Comparison of ENCODE assay signal across 18 cellular contexts in the genomic region with DNA sequence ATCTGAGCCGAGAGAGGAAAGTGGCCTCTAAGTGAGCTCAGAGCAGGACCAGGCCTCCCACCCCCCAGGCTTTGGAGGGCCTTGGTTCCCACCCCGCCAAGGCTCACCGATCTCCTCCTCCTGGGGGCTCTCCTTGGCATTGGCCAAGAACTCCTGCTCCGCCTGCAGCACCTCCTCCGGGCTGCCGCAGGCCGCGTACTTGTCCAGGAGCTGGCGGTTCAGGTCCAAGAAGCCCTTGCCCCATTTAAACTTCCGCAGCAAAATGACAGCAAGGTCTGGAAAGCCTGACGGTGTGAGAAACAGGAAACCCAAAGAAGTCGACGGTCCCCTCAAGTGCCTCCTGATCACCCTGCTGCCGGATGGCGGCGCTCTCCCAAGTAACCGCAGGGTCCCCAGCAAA. TPM values are rescaled to one million over a fixed set of nuclear protein-coding genes. Genes with fewer than 3 reads are reported as not detected.
DNase-seq lines count a peak whose midpoint lies in the region; ATAC-seq and TF ChIP-seq lines count a peak whose summit lies in the region.
"Had no signal": no experiment of that assay in that cellular context is flagged by ENCODE, and none has a peak within 500 bp of the region (broad histone marks: within the 10 kb centered on the region; RNA-seq: fewer than 3 reads in every experiment).

No MANE protein-coding gene starts in this region.

- no peaks in the 10 kb centered on the region for H3K9me3 Mint-ChIP-seq in CD8-positive, alpha-beta memory T cell
- no peaks in the 10 kb centered on the region for H3K9me3 Mint-ChIP-seq in HFFc6
- no peaks in the 10 kb centered on the region for H3K9me3 Mint-ChIP-seq in activated naive CD4-positive, alpha-beta T cell treated with anti-CD3 and anti-CD28 coated beads, Interleukin-2, amount 50 U/mL, for 72 hours
- H3K9me3 Mint-ChIP-seq in natural killer cell treated with Interleukin-12 subunit alpha and Interleukin-12 subunit beta and Interleukin-15 and Interleukin-18, amount 100 ng/mL, for 72 hours: no peaks in the 10 kb centered on the region

- H3K4me1 ChIP-seq in CD8-positive, alpha-beta memory T cell (ENCODE audit: insufficient read depth, low read length): peaks cover 26% of the 10 kb centered on the region
- peaks cover 15% of the 10 kb centered on the region for H3K4me1 ChIP-seq in osteoblast (ENCODE audit: insufficient read depth, low read length)

- ATAC-seq in activated naive CD4-positive, alpha-beta T cell treated with anti-CD3 and anti-CD28 coated beads, Interleukin-2, amount 50 U/mL, for 72 hours: no peak
- ATAC-seq in natural killer cell treated with Interleukin-12 subunit alpha and Interleukin-12 subunit beta and Interleukin-15 and Interleukin-18, amount 100 ng/mL, for 72 hours: no peak
- no peak for ATAC-seq in HG03095 (IDR thresholded peaks at IDR 0.05; ENCODE audit: unreplicated experiment)
- ATAC-seq: heart left ventricle, left colon, sciatic nerve had no signal

- no peak for DNase-seq in CD8-positive, alpha-beta memory T cell
- DNase-seq in HFFc6 (no peak), osteoblast (ENCODE audit: insufficient read length, low spot score, missing footprints) (no peak)
- no peak for DNase-seq in activated naive CD4-positive, alpha-beta T cell treated with anti-CD3 and anti-CD28 coated beads, Interleukin-2, amount 50 U/mL, for 72 hours (ENCODE audit: low spot score in 2 of 2)
- DNase-seq in natural killer cell treated with Interleukin-12 subunit alpha and Interleukin-12 subunit beta and Interleukin-15 and Interleukin-18, amount 100 ng/mL, for 72 hours (ENCODE audit: low spot score): no peak
- DNase-seq in activated CD4-positive, CD25-positive, alpha-beta regulatory T cell treated with anti-CD3 and anti-CD28 coated beads, Interleukin-2, amount 50 U/mL, for 72 hours: no peak
- DNase-seq: activated CD4-positive, alpha-beta T cell treated with anti-CD3 and anti-CD28 coated beads for 1 hour; erythroblast; heart left ventricle; left colon; NCI-H1417; Peyer's patch; stimulated activated CD4-positive, alpha-beta T cell treated with anti-CD3 and anti-CD28 coated beads, Interleukin-4, amount 100 ng/mL, for 24 hours; stimulated activated naive CD4-positive, alpha-beta T cell; uterus had no signal

- no peaks in the 10 kb centered on the region for H3K9me3 ChIP-seq in CD8-positive, alpha-beta memory T cell (ENCODE audit: low read length)
- H3K9me3 ChIP-seq in osteoblast (ENCODE audit: low read depth, low read length): no peaks in the 10 kb centered on the region
- H3K9me3 ChIP-seq: heart left ventricle, Peyer's patch, uterus had no signal

- no peaks in the 10 kb centered on the region for H3K36me3 ChIP-seq in CD8-positive, alpha-beta memory T cell (ENCODE audit: insufficient read depth, low read length)
- peaks cover 20% of the 10 kb centered on the region for H3K36me3 ChIP-seq in osteoblast (ENCODE audit: insufficient read depth, low read length)
- H3K36me3 ChIP-seq: uterus had no signal

- POLR2A ChIA-PET in CD8-positive, alpha-beta memory T cell (lab: Charles Lee): no interaction called here

- TF ChIP-seq CTCF in HFFc6 (IDR thresholded peaks at IDR 0.05) (no peak), osteoblast (IDR thresholded peaks at IDR 0.05; ENCODE audit: extremely low read depth, low read depth, low read length) (no peak)

- H3K4me1 Mint-ChIP-seq in CD8-positive, alpha-beta memory T cell: peaks cover 25 to 44% (median 27%) of the 10 kb centered on the region in 3 donors
- H3K4me1 Mint-ChIP-seq in HFFc6 (ENCODE audit: low read depth): peaks cover 24% of the 10 kb centered on the region
- peaks cover 24% of the 10 kb centered on the region in 2 donors for H3K4me1 Mint-ChIP-seq in natural killer cell treated with Interleukin-12 subunit alpha and Interleukin-12 subunit beta and Interleukin-15 and Interleukin-18, amount 100 ng/mL, for 72 hours (ENCODE audit: low read depth in 2 of 2)

- no peaks in the 10 kb centered on the region for H3K27me3 ChIP-seq in CD8-positive, alpha-beta memory T cell (ENCODE audit: insufficient read depth, low read length, poor library complexity, severe bottlenecking)
- no peaks in the 10 kb centered on the region for H3K27me3 ChIP-seq in osteoblast (ENCODE audit: insufficient read depth, low read length)
- H3K27me3 ChIP-seq: heart left ventricle, Peyer's patch, uterus had no signal

- H3K36me3 Mint-ChIP-seq in CD8-positive, alpha-beta memory T cell: peaks cover 0 to 36% (median 0%) of the 10 kb centered on the region in 3 donors
- peaks cover 6% of the 10 kb centered on the region; the same call in 1 of the 2 replicates for H3K36me3 Mint-ChIP-seq in HFFc6 (ENCODE audit: low read depth)
- H3K36me3 Mint-ChIP-seq in activated naive CD4-positive, alpha-beta T cell treated with anti-CD3 and anti-CD28 coated beads, Interleukin-2, amount 50 U/mL, for 72 hours: no peaks in the 10 kb centered on the region
- H3K36me3 Mint-ChIP-seq in natural killer cell treated with Interleukin-12 subunit alpha and Interleukin-12 subunit beta and Interleukin-15 and Interleukin-18, amount 100 ng/mL, for 72 hours: no peaks in the 10 kb centered on the region

- CTCF ChIA-PET in CD8-positive, alpha-beta memory T cell (lab: Charles Lee): interaction anchor here (1.2 to 2.5 kb wide), 2 partner anchors 10 to 13 kb away, joined by 3 to 6 read pairs; no protein-coding TSS in a partner anchor

- H3K27me3 Mint-ChIP-seq in CD8-positive, alpha-beta memory T cell: peaks cover 0 to 6% of the 10 kb centered on the region in 2 donors
- peaks cover 3% of the 10 kb centered on the region for H3K27me3 Mint-ChIP-seq in HFFc6 (ENCODE audit: insufficient read depth)
- no peaks in the 10 kb centered on the region for H3K27me3 Mint-ChIP-seq in natural killer cell treated with Interleukin-12 subunit alpha and Interleukin-12 subunit beta and Interleukin-15 and Interleukin-18, amount 100 ng/mL, for 72 hours

- H2AFZ ChIP-seq in osteoblast (ENCODE audit: low read length): no peak overlapping the region

- peaks cover 51% of the 10 kb centered on the region for H3K79me2 ChIP-seq in osteoblast (ENCODE audit: insufficient read depth, low read length)

- H3K4me2 ChIP-seq in osteoblast (ENCODE audit: insufficient read depth, low read length): no peak overlapping the region

- peak overlapping the region; percentile 8 to 96 (median 81) for H3K4me3 Mint-ChIP-seq in CD8-positive, alpha-beta memory T cell
- peak overlapping the region; percentile 89 for H3K4me3 Mint-ChIP-seq in HFFc6
- H3K4me3 Mint-ChIP-seq in natural killer cell treated with Interleukin-12 subunit alpha and Interleukin-12 subunit beta and Interleukin-15 and Interleukin-18, amount 100 ng/mL, for 72 hours: peak overlapping the region; percentile 77

- H3K27ac ChIP-seq in CD8-positive, alpha-beta memory T cell (ENCODE audit: low read depth, low read length): no peak overlapping the region
- H3K27ac ChIP-seq in osteoblast (ENCODE audit: low read depth, low read length): no peak overlapping the region
- H3K27ac ChIP-seq: Peyer's patch, uterus had no signal

- H3K27ac Mint-ChIP-seq in CD8-positive, alpha-beta memory T cell: peak overlapping the region in 2 of 8 donors; percentile 11 to 89
- no peak overlapping the region for H3K27ac Mint-ChIP-seq in HFFc6
- H3K27ac Mint-ChIP-seq in activated naive CD4-positive, alpha-beta T cell treated with anti-CD3 and anti-CD28 coated beads, Interleukin-2, amount 50 U/mL, for 72 hours: peak overlapping the region; percentile 85 to 93
- H3K27ac Mint-ChIP-seq in natural killer cell treated with Interleukin-12 subunit alpha and Interleukin-12 subunit beta and Interleukin-15 and Interleukin-18, amount 100 ng/mL, for 72 hours: peak overlapping the region in 1 of 2 donors; percentile 54

- peaks cover 11% of the 10 kb centered on the region for H4K20me1 ChIP-seq in osteoblast (ENCODE audit: insufficient read depth, low read length)

- no peak overlapping the region for H3K4me3 ChIP-seq in CD8-positive, alpha-beta memory T cell (ENCODE audit: low read length)
- no peak overlapping the region for H3K4me3 ChIP-seq in osteoblast (ENCODE audit: insufficient read depth, low read length)

RNA-seq across cellular contexts. Expression of a gene that starts 1.7 kb away (rescaled TPM):
- total RNA-seq in CD8-positive, alpha-beta memory T cell: 100 to 1,000 TPM in 1 of 2 experiments, 10 to 100 TPM in 1; 91.8 to 102 TPM
- polyA plus RNA-seq in CD8-positive, alpha-beta memory T cell: 109 TPM
- total RNA-seq in HFFc6 (2021; fragmentation: NEBNext Ultra II Directional; extraction: Animal tissue kit (Norgen Biotek cat#: 25700)): 10 to 100 TPM; 73.7 to 84.6 (median 78.1) TPM
- total RNA-seq in activated naive CD4-positive, alpha-beta T cell treated with anti-CD3 and anti-CD28 coated beads, Interleukin-2, amount 50 U/mL, for 72 hours: 10 to 100 TPM; 34.4 to 50.8 TPM
- total RNA-seq in natural killer cell treated with Interleukin-12 subunit alpha and Interleukin-12 subunit beta and Interleukin-15 and Interleukin-18, amount 100 ng/mL, for 72 hours: 100 to 1,000 TPM in 1 of 2 donors, 10 to 100 TPM in 1; 57.4 to 108 TPM
- total RNA-seq in osteoblast: 53.6 and 57.8 TPM in 2 replicates

RNA-seq across cellular contexts. Expression of a gene that starts 1.8 kb away (rescaled TPM):
- total RNA-seq in CD8-positive, alpha-beta memory T cell: 10 to 100 TPM; 32.3 to 34.4 TPM
- 63.3 TPM for polyA plus RNA-seq in CD8-positive, alpha-beta memory T cell
- total RNA-seq in HFFc6 (2021; fragmentation: NEBNext Ultra II Directional; extraction: Animal tissue kit (Norgen Biotek cat#: 25700)): 10 to 100 TPM; 46.8 to 68.1 (median 52.6) TPM
- 10 to 100 TPM; 21.7 to 25.4 TPM for total RNA-seq in activated naive CD4-positive, alpha-beta T cell treated with anti-CD3 and anti-CD28 coated beads, Interleukin-2, amount 50 U/mL, for 72 hours
- 10 to 100 TPM; 36.1 to 38.9 TPM for total RNA-seq in natural killer cell treated with Interleukin-12 subunit alpha and Interleukin-12 subunit beta and Interleukin-15 and Interleukin-18, amount 100 ng/mL, for 72 hours
- 67.8 and 69.1 TPM in 2 replicates for total RNA-seq in osteoblast

RNA-seq across cellular contexts. Expression of a gene that starts 16.5 kb away (rescaled TPM):
- 1 to 10 TPM; 7.2 to 7.5 TPM for total RNA-seq in CD8-positive, alpha-beta memory T cell
- polyA plus RNA-seq in CD8-positive, alpha-beta memory T cell: 8.3 TPM
- under 1 TPM; 0.11 to 0.28 (median 0.16) TPM for total RNA-seq in HFFc6 (2021; fragmentation: NEBNext Ultra II Directional; extraction: Animal tissue kit (Norgen Biotek cat#: 25700))
- 1 to 10 TPM in 1 of 2 donors, under 1 TPM in 1; 0.34 to 1.9 TPM for total RNA-seq in activated naive CD4-positive, alpha-beta T cell treated with anti-CD3 and anti-CD28 coated beads, Interleukin-2, amount 50 U/mL, for 72 hours
- total RNA-seq in natural killer cell treated with Interleukin-12 subunit alpha and Interleukin-12 subunit beta and Interleukin-15 and Interleukin-18, amount 100 ng/mL, for 72 hours: under 1 TPM; 0.17 to 0.31 TPM
- total RNA-seq in osteoblast: under 0.01 and 0.29 TPM in 2 replicates
- polyA plus RNA-seq: CD14-positive monocyte had no signal

RNA-seq across cellular contexts. Expression of a gene that starts 40.5 kb away (rescaled TPM):
- total RNA-seq in CD8-positive, alpha-beta memory T cell: 100 to 1,000 TPM; 238 to 257 TPM
- polyA plus RNA-seq in CD8-positive, alpha-beta memory T cell: 101 TPM
- total RNA-seq in HFFc6 (2021; fragmentation: NEBNext Ultra II Directional; extraction: Animal tissue kit (Norgen Biotek cat#: 25700)): 100 to 1,000 TPM; 116 to 147 (median 138) TPM
- total RNA-seq in activated naive CD4-positive, alpha-beta T cell treated with anti-CD3 and anti-CD28 coated beads, Interleukin-2, amount 50 U/mL, for 72 hours: 100 to 1,000 TPM; 205 to 246 TPM
- 100 to 1,000 TPM; 202 to 246 TPM for total RNA-seq in natural killer cell treated with Interleukin-12 subunit alpha and Interleukin-12 subunit beta and Interleukin-15 and Interleukin-18, amount 100 ng/mL, for 72 hours
- total RNA-seq in osteoblast: 37.1 and 49.2 TPM in 2 replicates
